ENCODE assay signal across 2 cellular contexts in genomic region chr22:30441088-30441487, GRCh38.
TF ChIP-seq lines count a peak whose summit lies in the region.

No MANE protein-coding gene starts in this region.

TF ChIP-seq in GM23338, 12 proteins besides CTCF, POLR2A, EP300 and RAD21:
- no peak for TF ChIP-seq STAT1 (IDR thresholded peaks at IDR 0.05; ENCODE audit: unreplicated experiment)

TF ChIP-seq in K562, 482 proteins besides CTCF, POLR2A, EP300 and RAD21:
- peak; percentile 47; the same call in 1 of the 2 replicates for TF ChIP-seq C11orf30 (IDR thresholded peaks at IDR 0.05; ENCODE audit: low read depth)
- no peak for TF ChIP-seq CEBPB (tag; IDR thresholded peaks at IDR 0.05)
- TF ChIP-seq DPF2 (IDR thresholded peaks at IDR 0.05): 0 out of 2 replicates have a peak, but pooled peaks have one; percentile 25
- TF ChIP-seq NFE2 (IDR thresholded peaks at IDR 0.05; ENCODE audit: low read depth): peak; percentile 54; the same call in 1 of the 2 replicates
- peak; percentile 41; the same call in 1 of the 2 replicates for TF ChIP-seq TFAP4 (CRISPR knock-in tag; IDR thresholded peaks at IDR 0.05; ENCODE audit: borderline replicate concordance)
- peak; percentile 37; the same call in 1 of the 2 replicates for TF ChIP-seq ARID1B (IDR thresholded peaks at IDR 0.05)
